24 cellular contexts compared by ENCODE assay signal in genomic region chr5:115530426-115530825, GRCh38. TPM values are rescaled to one million over a fixed set of nuclear protein-coding genes. Genes with fewer than 3 reads are reported as not detected.
DNase-seq lines count a peak whose midpoint lies in the region; ATAC-seq and TF ChIP-seq lines count a peak whose summit lies in the region.
"Had no signal": no experiment of that assay in that cellular context is flagged by ENCODE, and none has a peak within 500 bp of the region (broad histone marks: within the 10 kb centered on the region; RNA-seq: fewer than 3 reads in every experiment).

No MANE protein-coding gene starts in this region.

- H3K27me3 Mint-ChIP-seq in brain (no peaks in the 10 kb centered on the region), type B pancreatic cell (no peaks in the 10 kb centered on the region)
- H3K27me3 Mint-ChIP-seq: T-helper 17 cell had no signal

- peaks cover 96% of the 10 kb centered on the region for H3K4me1 Mint-ChIP-seq in brain
- H3K4me1 Mint-ChIP-seq in type B pancreatic cell (ENCODE audit: unreplicated experiment) = peaks cover 19% of the 10 kb centered on the region

- peaks cover 0 to 61% of the 10 kb centered on the region in 2 donors for H3K4me1 ChIP-seq in right atrium auricular region
- peaks cover 4% of the 10 kb centered on the region for H3K4me1 ChIP-seq in right cardiac atrium (ENCODE audit: control insufficient read depth, insufficient read depth, low read length)

- H3K4me3 Mint-ChIP-seq in brain (peak overlapping the region in 4 of 5 experiments; percentile 33 to 74 (median 52)), type B pancreatic cell (peak overlapping the region; percentile 50)
- H3K4me3 Mint-ChIP-seq: mesothelial cell of epicardium, neural crest cell, T-helper 17 cell had no signal

- intact Hi-C loops in Right ventricle myocardium superior (cut with DNase I) = no loop called here
- intact Hi-C loops in right cardiac atrium (cut with DNase I) = no loop called here

- H3K9me3 ChIP-seq in right atrium auricular region (no peaks in the 10 kb centered on the region), right cardiac atrium (ENCODE audit: control insufficient read depth, low read length) (no peaks in the 10 kb centered on the region)
- H3K9me3 ChIP-seq: A549, tibial nerve had no signal

- DNase-seq in Right ventricle myocardium superior (no peak), right atrium auricular region (ENCODE audit: low spot score) (no peak), right cardiac atrium (no peak), type B pancreatic cell (ENCODE audit: extremely low spot score, unreplicated experiment) (no peak), NCI-H128 (lab: John Stamatoyannopoulos, UW; ENCODE audit: unreplicated experiment) (no peak)
- DNase-seq: activated CD4-positive, CD25-positive, alpha-beta regulatory T cell; activated naive CD4-positive, alpha-beta T cell treated with anti-CD3 and anti-CD28 coated beads, Interleukin-2, amount 50 U/mL, for 16 hours; activated T-cell treated with anti-CD3 and anti-CD28 coated beads, Interleukin-2, amount 50 U/mL, for 48 hours; kidney glomerular epithelial cell; MM.1S; NCI-H1694 treated with DMSO at 0.1 percent for 48 hours; stimulated activated naive CD4-positive, alpha-beta T cell; T-helper 17 cell had no signal

- peaks cover 79% of the 10 kb centered on the region for H3K36me3 Mint-ChIP-seq in brain
- peaks cover 18% of the 10 kb centered on the region for H3K36me3 Mint-ChIP-seq in type B pancreatic cell

- H3K36me3 ChIP-seq in right atrium auricular region = peaks cover 3% of the 10 kb centered on the region

- H3K27ac Mint-ChIP-seq in brain = no peak overlapping the region
- no peak overlapping the region for H3K27ac Mint-ChIP-seq in type B pancreatic cell
- H3K27ac Mint-ChIP-seq: mesothelial cell of epicardium, T-helper 17 cell had no signal

- peak; percentile 61 for ATAC-seq in Right ventricle myocardium superior (ENCODE audit: poor library complexity)
- ATAC-seq in right cardiac atrium = peak; percentile 50 to 57
- ATAC-seq in GM18519 (IDR thresholded peaks at IDR 0.05; ENCODE audit: low FRiP score, unreplicated experiment) = no peak
- no peak for ATAC-seq in HG02870 (IDR thresholded peaks at IDR 0.05; ENCODE audit: unreplicated experiment)
- ATAC-seq: A549, esophagus mucosa, T-helper 17 cell had no signal

- H3K4me3 ChIP-seq in right atrium auricular region = no peak overlapping the region
- H3K4me3 ChIP-seq in right cardiac atrium (ENCODE audit: low read length) = no peak overlapping the region
- H3K4me3 ChIP-seq: A549, cardiac muscle cell, hepatocyte, tibial nerve had no signal

- H3K27me3 ChIP-seq in right atrium auricular region = no peaks in the 10 kb centered on the region
- no peaks in the 10 kb centered on the region for H3K27me3 ChIP-seq in right cardiac atrium (ENCODE audit: control insufficient read depth, insufficient read depth)
- H3K27me3 ChIP-seq: cardiac muscle cell, hepatocyte, tibial nerve had no signal

- H3K9me3 Mint-ChIP-seq in brain = peaks cover 2 to 9% (median 4%) of the 10 kb centered on the region in 5 experiments
- H3K9me3 Mint-ChIP-seq in type B pancreatic cell = peaks cover 3% of the 10 kb centered on the region
- H3K9me3 Mint-ChIP-seq: neural crest cell had no signal

- H3K27ac ChIP-seq in right atrium auricular region (no peak overlapping the region), right cardiac atrium (ENCODE audit: low read length) (no peak overlapping the region)
- H3K27ac ChIP-seq: A549, C4-2B, cardiac muscle cell, hepatocyte had no signal

- TF ChIP-seq CTCF in right atrium auricular region (IDR thresholded peaks at IDR 0.05) (no peak), brain (conservative IDR thresholded peaks at IDR 0.05) (no peak), type B pancreatic cell (conservative IDR thresholded peaks at IDR 0.05) (no peak)

- 58% methylated on average over 3 of the region's 3 CpGs for WGBS in right cardiac atrium

RNA-seq across cellular contexts. Expression of gene FEM1C, which starts 14.1 kb away (rescaled TPM):
- total RNA-seq in Right ventricle myocardium superior = 46.8 TPM
- 10 to 100 TPM; 21.3 to 26.0 TPM for total RNA-seq in right atrium auricular region
- polyA plus RNA-seq in brain (ENCODE audit: insufficient read depth, low read depth, low replicate concordance) = 4.4 TPM
- 10 to 100 TPM; 19.3 to 29.5 (median 22.1) TPM for total RNA-seq in right cardiac atrium
- 8.4 TPM for polyA plus RNA-seq in right cardiac atrium
- 15.3 and 15.8 TPM in 2 replicates for total RNA-seq in type B pancreatic cell (ENCODE audit: low replicate concordance)

Comparison
In these comparisons a context has a peak if more than half of its experiments do, and no peak if none do; other contexts are left out.
1. ATAC-seq: peak in Right ventricle myocardium superior (single experiment) and right cardiac atrium (2 of 2); none in GM18519 (single experiment) and HG02870 (single experiment).